ENCODE assay signal across 22 cellular contexts in the genomic region with DNA sequence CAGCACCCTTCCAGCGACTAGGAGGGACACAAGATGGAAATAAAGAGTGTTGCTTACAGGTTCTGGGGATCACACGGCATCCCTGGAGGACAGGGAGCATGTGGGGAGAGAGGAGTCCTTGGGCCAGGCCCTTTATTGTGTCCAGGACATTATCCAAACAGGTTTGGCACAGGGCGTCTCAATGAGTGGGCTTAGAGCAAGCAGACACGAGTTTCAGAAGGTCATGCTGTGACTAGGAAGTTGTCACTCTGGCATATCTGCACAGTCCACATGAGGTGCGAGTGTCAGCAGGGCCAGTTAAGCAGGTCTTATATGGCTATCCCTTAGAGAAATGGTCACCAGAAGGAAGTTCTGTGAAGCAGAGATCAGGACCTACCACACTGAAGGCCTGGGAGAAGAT.
DNase-seq lines count a peak whose midpoint lies in the region; ATAC-seq and TF ChIP-seq lines count a peak whose summit lies in the region.
"Had no signal": no experiment of that assay in that cellular context is flagged by ENCODE, and none has a peak within 500 bp of the region (broad histone marks: within the 10 kb centered on the region; RNA-seq: fewer than 3 reads in every experiment).

No MANE protein-coding gene starts in this region.

- H3K9me3 ChIP-seq in RWPE2 (ENCODE audit: severe bottlenecking) (no peaks in the 10 kb centered on the region), mammary epithelial cell (replicated peaks; ENCODE audit: insufficient read depth, low read length) (no peaks in the 10 kb centered on the region), hepatocyte (ENCODE audit: low read depth) (no peaks in the 10 kb centered on the region), stomach smooth muscle (ENCODE audit: control insufficient read depth in 2 of 2, low read length in 2 of 2) (no peaks in the 10 kb centered on the region)
- H3K9me3 ChIP-seq: lower lobe of right lung, SJCRH30, tibial artery had no signal

- H3K36me3 ChIP-seq in RWPE2 (ENCODE audit: low read depth) (peaks cover 72% of the 10 kb centered on the region), mammary epithelial cell (ENCODE audit: insufficient read depth, low read length) (peaks cover 5% of the 10 kb centered on the region), hepatocyte (replicated peaks; ENCODE audit: insufficient read depth, low read depth) (no peaks in the 10 kb centered on the region), stomach smooth muscle (ENCODE audit: control insufficient read depth in 2 of 2, insufficient read depth in 2 of 2, low read length in 2 of 2) (peaks cover 24 to 33% of the 10 kb centered on the region in 2 donors)

- H3K27me3 Mint-ChIP-seq in activated CD8-positive, alpha-beta T cell treated with anti-CD3 and anti-CD28 coated beads for 36 hours = no peaks in the 10 kb centered on the region
- H3K27me3 Mint-ChIP-seq: activated CD4-positive, alpha-beta T cell treated with anti-CD3 and anti-CD28 coated beads, Interleukin-2, amount 10 ng/mL, durations not matched to agents 24 days and 14 days; B cell; natural killer cell treated with Interleukin-12 subunit alpha and Interleukin-12 subunit beta and Interleukin-15 and Interleukin-18, amount 100 ng/mL, for 72 hours had no signal

- intact Hi-C loops in mammary epithelial cell (cut with micrococcal nuclease) = no loop called here
- intact Hi-C loops in activated CD8-positive, alpha-beta T cell treated with anti-CD3 and anti-CD28 coated beads for 36 hours (cut with micrococcal nuclease) = no loop called here

- H3K27me3 ChIP-seq in RWPE2 (ENCODE audit: insufficient read depth, poor library complexity, severe bottlenecking) = no peaks in the 10 kb centered on the region
- H3K27me3 ChIP-seq in mammary epithelial cell (ENCODE audit: insufficient read depth, low read length) = no peaks in the 10 kb centered on the region
- H3K27me3 ChIP-seq in hepatocyte = no peaks in the 10 kb centered on the region
- no peaks in the 10 kb centered on the region for H3K27me3 ChIP-seq in stomach smooth muscle (ENCODE audit: control insufficient read depth in 1 of 2, insufficient read depth in 2 of 2, low read length in 2 of 2)
- H3K27me3 ChIP-seq: cardiac muscle cell, SJCRH30, tibial artery had no signal

- no peak overlapping the region for H3K27ac Mint-ChIP-seq in activated CD8-positive, alpha-beta T cell treated with anti-CD3 and anti-CD28 coated beads for 36 hours
- H3K27ac Mint-ChIP-seq: activated CD4-positive, alpha-beta T cell treated with anti-CD3 and anti-CD28 coated beads, Interleukin-2, amount 10 ng/mL, durations not matched to agents 24 days and 14 days; B cell; natural killer cell treated with Interleukin-12 subunit alpha and Interleukin-12 subunit beta and Interleukin-15 and Interleukin-18, amount 100 ng/mL, for 72 hours had no signal

- H3K4me2 ChIP-seq in mammary epithelial cell (ENCODE audit: insufficient read depth, low read depth, low read length) (no peak overlapping the region), hepatocyte (no peak overlapping the region)

- CTCF ChIA-PET in mammary epithelial cell (lab: Charles Lee; ENCODE audit: low non-redundant PET) = no interaction called here
- CTCF ChIA-PET in activated CD8-positive, alpha-beta T cell treated with anti-CD3 and anti-CD28 coated beads for 36 hours (lab: Charles Lee) = no interaction called here

- peaks cover 7% of the 10 kb centered on the region for H3K4me1 Mint-ChIP-seq in activated CD8-positive, alpha-beta T cell treated with anti-CD3 and anti-CD28 coated beads for 36 hours (ENCODE audit: low read depth)
- H3K4me1 Mint-ChIP-seq: B cell had no signal

- H4K20me1 ChIP-seq in mammary epithelial cell (ENCODE audit: insufficient read depth, low read length) = no peaks in the 10 kb centered on the region
- H4K20me1 ChIP-seq in hepatocyte (ENCODE audit: insufficient read depth, poor library complexity, severe bottlenecking) = no peaks in the 10 kb centered on the region

- H3K9me2 ChIP-seq in hepatocyte (replicated peaks; ENCODE audit: insufficient read depth) = no peaks in the 10 kb centered on the region

- peaks cover 4% of the 10 kb centered on the region for H3K36me3 Mint-ChIP-seq in activated CD8-positive, alpha-beta T cell treated with anti-CD3 and anti-CD28 coated beads for 36 hours (ENCODE audit: low read depth)

- POLR2A ChIA-PET in activated CD8-positive, alpha-beta T cell treated with anti-CD3 and anti-CD28 coated beads for 36 hours (lab: Charles Lee) = interaction anchor here (1.1 kb wide), 1 partner anchor 176 kb away, joined by 3 read pairs; no protein-coding TSS in a partner anchor

- peaks cover 7% of the 10 kb centered on the region for H3K9me3 Mint-ChIP-seq in activated CD8-positive, alpha-beta T cell treated with anti-CD3 and anti-CD28 coated beads for 36 hours

- WGBS in mammary epithelial cell (ENCODE audit: low coverage, missing lambda C conversion rate) = 53% methylated on average over 5 of the region's 5 CpGs
- 92% methylated on average over 5 of the region's 5 CpGs for WGBS in hepatocyte (ENCODE audit: low lambda C conversion rate, missing lambda C conversion rate)

- no peak for ATAC-seq in RWPE2 (ENCODE audit: low read depth)
- ATAC-seq in GM18909 (IDR thresholded peaks at IDR 0.05; ENCODE audit: poor library complexity, unreplicated experiment) = no peak
- ATAC-seq in activated CD8-positive, alpha-beta T cell treated with anti-CD3 and anti-CD28 coated beads for 36 hours = no peak
- ATAC-seq: GM12878; natural killer cell treated with Interleukin-12 subunit alpha and Interleukin-12 subunit beta and Interleukin-15 and Interleukin-18, amount 100 ng/mL, for 72 hours had no signal

- peak overlapping the region; percentile 76 for H3K27ac ChIP-seq in RWPE2 (ENCODE audit: poor library complexity, severe bottlenecking)
- H3K27ac ChIP-seq in mammary epithelial cell (ENCODE audit: insufficient read depth, low read depth, low read length) = peak overlapping the region; percentile 11
- peak overlapping the region; percentile 40 for H3K27ac ChIP-seq in hepatocyte
- peak overlapping the region; percentile 37 for H3K27ac ChIP-seq in stomach smooth muscle (ENCODE audit: low read length)
- H3K27ac ChIP-seq: cardiac muscle cell, lower lobe of right lung, SJCRH30 had no signal

- H3K4me3 Mint-ChIP-seq in activated CD8-positive, alpha-beta T cell treated with anti-CD3 and anti-CD28 coated beads for 36 hours = no peak overlapping the region
- H3K4me3 Mint-ChIP-seq: activated CD4-positive, alpha-beta T cell treated with anti-CD3 and anti-CD28 coated beads, Interleukin-2, amount 10 ng/mL, durations not matched to agents 24 days and 14 days; B cell; natural killer cell treated with Interleukin-12 subunit alpha and Interleukin-12 subunit beta and Interleukin-15 and Interleukin-18, amount 100 ng/mL, for 72 hours had no signal

- H3K79me2 ChIP-seq in mammary epithelial cell (ENCODE audit: insufficient read depth, low read length) (peaks cover 21% of the 10 kb centered on the region), hepatocyte (no peaks in the 10 kb centered on the region)

- H3K4me3 ChIP-seq in RWPE2 (ENCODE audit: severe bottlenecking) (no peak overlapping the region), mammary epithelial cell (replicated peaks in 1 of 3; ENCODE audit: insufficient read depth in 1 of 3, low read depth in 2 of 3, low read length in 3 of 3) (no peak overlapping the region), hepatocyte (no peak overlapping the region), stomach smooth muscle (ENCODE audit: low read length in 2 of 2) (no peak overlapping the region)
- H3K4me3 ChIP-seq: cardiac muscle cell, GM12878, lower lobe of right lung, SJCRH30, tibial artery had no signal

- BruUV-seq in mammary epithelial cell (replicated peaks; lab: Mats Ljungman, UMichigan) = no TSS peak

- TF ChIP-seq CTCF in RWPE2 (IDR thresholded peaks at IDR 0.05; ENCODE audit: poor library complexity, severe bottlenecking) = no peak
- TF ChIP-seq CTCF in mammary epithelial cell (conservative IDR thresholded peaks at IDR 0.05 in 1 of 2, IDR thresholded peaks at IDR 0.05 in 1 of 2; ENCODE audit: extremely low read depth in 1 of 2, insufficient read depth in 1 of 2, low read depth in 1 of 2, low read length in 2 of 2) = no peak
- no peak for TF ChIP-seq CTCF in hepatocyte (IDR thresholded peaks at IDR 0.05; ENCODE audit: poor library complexity)
- TF ChIP-seq CTCF in activated CD8-positive, alpha-beta T cell treated with anti-CD3 and anti-CD28 coated beads for 36 hours (IDR thresholded peaks at IDR 0.05) = no peak

- no peak for DNase-seq in RWPE2 (ENCODE audit: low spot score)
- DNase-seq in mammary epithelial cell = no peak
- DNase-seq in hepatocyte (ENCODE audit: low spot score) = no peak
- no peak for DNase-seq in HK-2 (ENCODE audit: unreplicated experiment)
- no peak for DNase-seq in MV-4-11 (lab: John Stamatoyannopoulos, UW)
- DNase-seq in activated CD8-positive, alpha-beta T cell treated with anti-CD3 and anti-CD28 coated beads for 36 hours = no peak
- DNase-seq: activated CD4-positive, alpha-beta T cell treated with anti-CD3 and anti-CD28 coated beads, Interleukin-2, amount 10 ng/mL, durations not matched to agents 24 days and 14 days; activated naive CD4-positive, alpha-beta T cell treated with anti-CD3 and anti-CD28 coated beads, Interleukin-2, amount 50 U/mL, for 16 hours; activated T-cell treated with anti-CD3 and anti-CD28 coated beads for 4 hours; effector CD4-positive, alpha-beta T cell; Karpas-422; lower lobe of right lung; NCI-H1436 treated with DMSO at 0.1 percent for 48 hours; SJCRH30; stimulated activated CD4-positive, alpha-beta T cell treated with anti-CD3 and anti-CD28 coated beads, Interleukin-2, amount 100 ng/mL, for 24 hours; tibial artery had no signal

- H2AFZ ChIP-seq in mammary epithelial cell (ENCODE audit: low read depth, low read length) (no peak overlapping the region), hepatocyte (no peak overlapping the region)

- peaks cover 19% of the 10 kb centered on the region for H3K4me1 ChIP-seq in RWPE2 (ENCODE audit: insufficient read depth, poor library complexity, severe bottlenecking)
- H3K4me1 ChIP-seq in mammary epithelial cell (ENCODE audit: insufficient read depth, low read length) = peaks cover 23% of the 10 kb centered on the region
- peaks cover 16% of the 10 kb centered on the region for H3K4me1 ChIP-seq in hepatocyte (ENCODE audit: insufficient read depth)
- peaks cover 9% of the 10 kb centered on the region for H3K4me1 ChIP-seq in stomach smooth muscle (ENCODE audit: control insufficient read depth, insufficient read depth, low read length)
- H3K4me1 ChIP-seq: lower lobe of right lung, SJCRH30, tibial artery had no signal

- dilution Hi-C loops in mammary epithelial cell (cut with HindIII; ENCODE audit: low sequenced_read_pairs) = no loop called here

- H3K9ac ChIP-seq in mammary epithelial cell (ENCODE audit: insufficient read depth, low read length) (no peak overlapping the region), stomach smooth muscle (ENCODE audit: low read length in 2 of 2) (no peak overlapping the region)

- in situ Hi-C loops in mammary epithelial cell (cut with MboI; ENCODE audit: low sequenced_read_pairs in 2 of 2) = loop anchor here (10.0 to 25.0 kb wide), 2 partner anchors 238 to 605 kb away; no protein-coding TSS in a partner anchor

Comparison
In these comparisons a context has a peak if more than half of its experiments do, and no peak if none do; other contexts are left out.
1. H3K27ac ChIP-seq: peak in every context shown above with its lines; median percentile 76 in RWPE2; 40 in hepatocyte; 37 in stomach smooth muscle; 11 in mammary epithelial cell.